26 cellular contexts compared by ENCODE assay signal in genomic region chr1:169970114-169970513, GRCh38.
"Had no signal": no experiment of that assay in that cellular context is flagged by ENCODE, and none has a peak within 500 bp of the region (broad histone marks: within the 10 kb centered on the region; RNA-seq: fewer than 3 reads in every experiment).

No MANE protein-coding gene starts in this region.

- H3K4me1 ChIP-seq: adrenal gland, body of pancreas, gastroesophageal sphincter, right lobe of liver, upper lobe of left lung had no signal

- H3K27ac ChIP-seq: adrenal gland, body of pancreas, cardiac muscle cell, coronary artery, dorsolateral prefrontal cortex, gastroesophageal sphincter, ovary, right lobe of liver, upper lobe of left lung had no signal

- ATAC-seq: body of pancreas; effector memory CD8-positive, alpha-beta T cell; gastroesophageal sphincter; left cardiac atrium; right lobe of liver had no signal

- H3K27me3 ChIP-seq: adrenal gland, body of pancreas, cardiac muscle cell, dorsolateral prefrontal cortex, gastroesophageal sphincter, ovary, right lobe of liver, upper lobe of left lung had no signal

- H3K36me3 ChIP-seq: adrenal gland, ovary, right lobe of liver had no signal

- H3K9me3 ChIP-seq: adrenal gland, body of pancreas, gastroesophageal sphincter, ovary, right lobe of liver, upper lobe of left lung had no signal

- DNase-seq: activated CD4-positive, alpha-beta memory T cell treated with anti-CD3 and anti-CD28 coated beads for 36 hours; activated CD4-positive, alpha-beta T cell treated with anti-CD3 and anti-CD28 coated beads, Interleukin-2, amount 10 ng/mL, durations not matched to agents 24 days and 14 days; activated CD4-positive, CD25-positive, alpha-beta regulatory T cell treated with anti-CD3 and anti-CD28 coated beads, Interleukin-2, amount 50 U/mL, for 72 hours; activated CD8-positive, alpha-beta memory T cell treated with anti-CD3 and anti-CD28 coated beads, Interleukin-2, amount 50 U/mL, for 4 hours; activated effector memory CD4-positive, alpha-beta T cell treated with anti-CD3 and anti-CD28 coated beads, Interleukin-2, amount 50 U/mL, for 16 hours; activated naive CD4-positive, alpha-beta T cell treated with anti-CD3 and anti-CD28 coated beads for 36 hours; activated naive CD8-positive, alpha-beta T cell treated with anti-CD3 and anti-CD28 coated beads for 36 hours; activated T-cell treated with anti-CD3 and anti-CD28 coated beads, Interleukin-2, amount 50 U/mL, for 1 hour; adrenal gland; aorta; body of pancreas; dorsolateral prefrontal cortex; effector memory CD8-positive, alpha-beta T cell; hippocampal formation; left cardiac atrium; mammary epithelial cell; naive B cell; nephron progenitor cell; ovary; right lobe of liver; stimulated activated CD4-positive, alpha-beta T cell treated with anti-CD3 and anti-CD28 coated beads, Interleukin-2, amount 100 ng/mL, for 48 hours; T1000; upper lobe of left lung had no signal

- H3K4me3 ChIP-seq: adrenal gland, body of pancreas, cardiac muscle cell, coronary artery, dorsolateral prefrontal cortex, gastroesophageal sphincter, ovary, right lobe of liver, upper lobe of left lung had no signal
